In the genomic region with DNA sequence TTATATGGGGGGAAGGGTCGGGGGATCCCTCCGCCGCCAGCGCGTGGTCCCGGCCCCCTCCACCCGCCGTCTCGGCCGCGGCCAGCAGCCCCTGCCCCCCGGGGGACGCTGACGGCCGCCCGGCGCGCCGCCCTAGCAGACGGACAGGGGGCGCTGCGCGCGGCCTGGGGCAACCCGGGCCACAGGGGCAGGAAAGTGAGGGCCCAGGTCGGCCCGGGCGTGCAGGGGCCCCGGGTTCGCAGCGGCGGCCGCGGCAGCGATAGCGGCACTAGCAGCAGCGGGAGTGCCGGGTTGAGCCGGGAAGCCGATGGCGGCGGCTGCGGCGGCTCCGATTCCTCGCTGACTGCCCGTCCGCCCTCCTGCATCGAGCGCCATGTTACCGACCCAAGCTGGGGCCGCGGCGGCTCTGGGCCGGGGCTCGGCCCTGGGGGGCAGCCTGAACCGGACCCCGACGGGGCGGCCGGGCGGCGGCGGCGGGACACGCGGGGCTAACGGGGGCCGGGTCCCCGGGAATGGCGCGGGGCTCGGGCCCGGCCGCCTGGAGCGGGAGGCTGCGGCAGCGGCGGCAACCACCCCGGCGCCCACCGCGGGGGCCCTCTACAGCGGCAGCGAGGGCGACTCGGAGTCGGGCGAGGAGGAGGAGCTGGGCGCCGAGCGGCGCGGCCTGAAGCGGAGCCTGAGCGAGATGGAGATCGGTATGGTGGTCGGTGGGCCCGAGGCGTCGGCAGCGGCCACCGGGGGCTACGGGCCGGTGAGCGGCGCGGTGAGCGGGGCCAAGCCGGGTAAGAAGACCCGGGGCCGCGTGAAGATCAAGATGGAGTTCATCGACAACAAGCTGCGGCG, we compare ENCODE assay signal across 8 cellular contexts. TPM values are rescaled to one million over a fixed set of nuclear protein-coding genes. Genes with fewer than 3 reads are reported as not detected.
DNase-seq lines count a peak whose midpoint lies in the region; ATAC-seq and TF ChIP-seq lines count a peak whose summit lies in the region.

No MANE protein-coding gene starts in this region.

- ATAC-seq in GM19438 (IDR thresholded peaks at IDR 0.05; ENCODE audit: low read depth, unreplicated experiment): peak; percentile 16
- ATAC-seq in HG03520 (IDR thresholded peaks at IDR 0.05; ENCODE audit: unreplicated experiment): peak; percentile 31
- no peak for ATAC-seq in activated CD8-positive, alpha-beta T cell treated with anti-CD3 and anti-CD28 coated beads, Interleukin-2, amount 10 ng/mL, durations not matched to agents 7 days and 5 days

- H3K4me2 ChIP-seq in fibroblast of lung (ENCODE audit: extremely low read depth, insufficient read depth, low read length) (peak overlapping the region; percentile 18), parathyroid adenoma (ENCODE audit: low read length) (peak overlapping the region; percentile 100)

- H3K79me2 ChIP-seq in fibroblast of lung (ENCODE audit: control insufficient read depth, insufficient read depth, low read length) (peaks cover 37% of the 10 kb centered on the region), parathyroid adenoma (peaks cover 5% of the 10 kb centered on the region)

- H3K36me3 ChIP-seq in fibroblast of lung (ENCODE audit: control insufficient read depth, insufficient read depth, low read length) (peaks cover 14% of the 10 kb centered on the region), parathyroid adenoma (ENCODE audit: control insufficient read depth, insufficient read depth, low read length) (no peaks in the 10 kb centered on the region)

- H3K27me3 ChIP-seq in fibroblast of lung (ENCODE audit: control insufficient read depth, insufficient read depth, low read length) (no peaks in the 10 kb centered on the region), parathyroid adenoma (ENCODE audit: control insufficient read depth, insufficient read depth, low read length) (no peaks in the 10 kb centered on the region)

- TF ChIP-seq CTCF in fibroblast of lung (conservative IDR thresholded peaks at IDR 0.05 in 1 of 2, IDR thresholded peaks at IDR 0.05 in 1 of 2; ENCODE audit: low read depth in 1 of 2, low read length in 2 of 2) (peak in 1 of 2 donors; percentile 46), parathyroid adenoma (IDR thresholded peaks at IDR 0.05) (no peak)

- H3K27ac Mint-ChIP-seq in activated CD8-positive, alpha-beta T cell treated with anti-CD3 and anti-CD28 coated beads, Interleukin-2, amount 10 ng/mL, durations not matched to agents 7 days and 5 days: peak overlapping the region; percentile 94

- H2AFZ ChIP-seq in fibroblast of lung (ENCODE audit: low read length) (no peak overlapping the region), parathyroid adenoma (peak overlapping the region; percentile 61)

- H4K20me1 ChIP-seq in fibroblast of lung (ENCODE audit: control insufficient read depth, extremely low read depth, insufficient read depth, low read length): no peaks in the 10 kb centered on the region

- POLR2A ChIA-PET in activated CD8-positive, alpha-beta T cell treated with anti-CD3 and anti-CD28 coated beads, Interleukin-2, amount 10 ng/mL, durations not matched to agents 7 days and 5 days (lab: Charles Lee): interaction anchor here (0.6 to 2.1 kb wide), 7 partner anchors 11 to 458 kb away, joined by 3 to 11 read pairs (median 3); a partner anchor contains a TSS

- peaks cover 50% of the 10 kb centered on the region for H3K4me1 Mint-ChIP-seq in activated CD8-positive, alpha-beta T cell treated with anti-CD3 and anti-CD28 coated beads, Interleukin-2, amount 10 ng/mL, durations not matched to agents 7 days and 5 days (ENCODE audit: low read depth)

- peak overlapping the region; percentile 87 to 97 (median 92) for H3K4me3 ChIP-seq in fibroblast of lung (replicated peaks in 1 of 4; ENCODE audit: control extremely low read depth in 1 of 4, insufficient read depth in 1 of 4, low read depth in 3 of 4, low read length in 4 of 4)
- peak overlapping the region; percentile 88 for H3K4me3 ChIP-seq in parathyroid adenoma (ENCODE audit: low read depth, low read length)

- H3K36me3 Mint-ChIP-seq in activated CD8-positive, alpha-beta T cell treated with anti-CD3 and anti-CD28 coated beads, Interleukin-2, amount 10 ng/mL, durations not matched to agents 7 days and 5 days (ENCODE audit: low read depth): peaks cover 28% of the 10 kb centered on the region

- CTCF ChIA-PET in activated CD8-positive, alpha-beta T cell treated with anti-CD3 and anti-CD28 coated beads, Interleukin-2, amount 10 ng/mL, durations not matched to agents 7 days and 5 days (lab: Charles Lee): interaction anchor here (0.8 to 2.5 kb wide), 6 partner anchors 11 to 58 kb away, joined by 3 to 8 read pairs (median 3); a partner anchor contains a TSS

- peak overlapping the region; percentile 88 for H3K9ac ChIP-seq in fibroblast of lung (ENCODE audit: insufficient read depth, low read length)
- peak overlapping the region; percentile 96 for H3K9ac ChIP-seq in parathyroid adenoma

- H3K9me3 Mint-ChIP-seq in activated CD8-positive, alpha-beta T cell treated with anti-CD3 and anti-CD28 coated beads, Interleukin-2, amount 10 ng/mL, durations not matched to agents 7 days and 5 days (ENCODE audit: insufficient read depth): no peaks in the 10 kb centered on the region

- peak; percentile 51 for DNase-seq in D341Med (ENCODE audit: low spot score)
- DNase-seq in activated CD8-positive, alpha-beta T cell treated with anti-CD3 and anti-CD28 coated beads, Interleukin-2, amount 10 ng/mL, durations not matched to agents 7 days and 5 days: peak; percentile 43
- no peak for DNase-seq in fibroblast of lung (ENCODE audit: low read depth in 2 of 2)
- no peak for DNase-seq in HCEC 1CT
- DNase-seq in RPMI8226: no peak

- no peaks in the 10 kb centered on the region for H3K27me3 Mint-ChIP-seq in activated CD8-positive, alpha-beta T cell treated with anti-CD3 and anti-CD28 coated beads, Interleukin-2, amount 10 ng/mL, durations not matched to agents 7 days and 5 days (ENCODE audit: low read depth)

- H3K4me3 Mint-ChIP-seq in activated CD8-positive, alpha-beta T cell treated with anti-CD3 and anti-CD28 coated beads, Interleukin-2, amount 10 ng/mL, durations not matched to agents 7 days and 5 days: peak overlapping the region; percentile 96

- peak overlapping the region; percentile 99 for H3K27ac ChIP-seq in fibroblast of lung (ENCODE audit: insufficient read depth, low read length)
- peak overlapping the region; percentile 98 for H3K27ac ChIP-seq in parathyroid adenoma

- H3K9me3 ChIP-seq in fibroblast of lung (ENCODE audit: control insufficient read depth, insufficient read depth, low read depth, low read length) (no peaks in the 10 kb centered on the region), parathyroid adenoma (ENCODE audit: control insufficient read depth, low read length) (no peaks in the 10 kb centered on the region)

- peaks cover 18% of the 10 kb centered on the region for H3K4me1 ChIP-seq in fibroblast of lung (ENCODE audit: control insufficient read depth, extremely low read depth, insufficient read depth, low read length)
- peaks cover 21% of the 10 kb centered on the region for H3K4me1 ChIP-seq in parathyroid adenoma

RNA-seq across cellular contexts. Expression of a gene that starts 0.4 kb away (rescaled TPM):
- total RNA-seq in activated CD8-positive, alpha-beta T cell treated with anti-CD3 and anti-CD28 coated beads, Interleukin-2, amount 10 ng/mL, durations not matched to agents 7 days and 5 days: 10 to 100 TPM; 41.4 to 43.8 TPM
- 16.0 and 16.9 TPM in 2 replicates for total RNA-seq in fibroblast of lung
- 29.5 and 32.3 TPM in 2 replicates for polyA plus RNA-seq in fibroblast of lung
- 30.0 and 33.9 TPM in 2 replicates for polyA plus RNA-seq in fibroblast of lung (2012)
- 84.8 and 91.8 TPM in 2 replicates for polyA minus RNA-seq in fibroblast of lung (ENCODE audit: low replicate concordance)

RNA-seq across cellular contexts. Expression of a gene that starts 10.5 kb away (rescaled TPM):
- total RNA-seq in activated CD8-positive, alpha-beta T cell treated with anti-CD3 and anti-CD28 coated beads, Interleukin-2, amount 10 ng/mL, durations not matched to agents 7 days and 5 days: 10 to 100 TPM; 50.0 to 51.2 TPM
- total RNA-seq in fibroblast of lung: 27.0 and 32.2 TPM in 2 replicates
- polyA plus RNA-seq in fibroblast of lung: 6.7 and 11.9 TPM in 2 replicates
- polyA plus RNA-seq in fibroblast of lung (2012): 9.7 and 16.7 TPM in 2 replicates
- 24.8 and 38.0 TPM in 2 replicates for polyA minus RNA-seq in fibroblast of lung (ENCODE audit: low replicate concordance)

RNA-seq across cellular contexts. Expression of a gene that starts 57.8 kb away (rescaled TPM):
- 10 to 100 TPM; 42.5 to 47.2 TPM for total RNA-seq in activated CD8-positive, alpha-beta T cell treated with anti-CD3 and anti-CD28 coated beads, Interleukin-2, amount 10 ng/mL, durations not matched to agents 7 days and 5 days
- 39.5 and 52.5 TPM in 2 replicates for total RNA-seq in fibroblast of lung
- polyA plus RNA-seq in fibroblast of lung: 31.2 and 32.0 TPM in 2 replicates
- polyA plus RNA-seq in fibroblast of lung (2012): 57.1 and 68.1 TPM in 2 replicates
- polyA minus RNA-seq in fibroblast of lung (ENCODE audit: low replicate concordance): 9.5 and 12.9 TPM in 2 replicates

Comparison
In these comparisons a context has a peak if more than half of its experiments do, and no peak if none do; other contexts are left out.
1. DNase-seq: peak in D341Med (single experiment) and activated CD8-positive, alpha-beta T cell treated with anti-CD3 and anti-CD28 coated beads, Interleukin-2, amount 10 ng/mL, durations not matched to agents 7 days and 5 days (single experiment); none in fibroblast of lung (0 of 2), HCEC 1CT (single experiment) and RPMI8226 (single experiment).